In genomic region chr18:25739356-25739755, GRCh38 we compare ENCODE assay signal across 30 cellular contexts.
"Had no signal": no experiment of that assay in that cellular context is flagged by ENCODE, and none has a peak within 500 bp of the region (broad histone marks: within the 10 kb centered on the region; RNA-seq: fewer than 3 reads in every experiment).

No MANE protein-coding gene starts in this region.

- H3K27ac ChIP-seq: dorsolateral prefrontal cortex, epithelial cell of prostate, esophagus muscularis mucosa, foreskin keratinocyte, gastroesophageal sphincter, ovary, right lobe of liver, thoracic aorta, tibial nerve, upper lobe of left lung, uterus had no signal

- H3K4me1 ChIP-seq: esophagus muscularis mucosa, gastroesophageal sphincter, right lobe of liver, upper lobe of left lung, uterus had no signal

- FAIRE-seq: colon, small intestine had no signal

- H3K27me3 Mint-ChIP-seq: memory B cell had no signal

- H3K9me3 Mint-ChIP-seq: endodermal cell; memory B cell; mesothelial cell of epicardium; nephron; stimulated activated naive B cell treated with anti-CD40 and anti-IgM and Interleukin-4, amounts not matched to agents 10 μg/mL and 1 μg/mL and 100 μg/mL, for 72 hours; stimulated activated naive CD8-positive, alpha-beta T cell treated with anti-CD3 and anti-CD28 coated beads, Interleukin-15, Interleukin-2, amounts not matched to agents 100 ng/mL and 50 ng/mL, for 24 hours had no signal

- H3K4me1 Mint-ChIP-seq: immature natural killer cell; memory B cell; naive thymus-derived CD4-positive, alpha-beta T cell; stimulated activated naive B cell treated with anti-CD40 and anti-IgM and Interleukin-4, amounts not matched to agents 10 μg/mL and 1 μg/mL and 100 μg/mL, for 72 hours had no signal

- H3K4me3 ChIP-seq: dorsolateral prefrontal cortex, esophagus muscularis mucosa, gastroesophageal sphincter, lung, mucosa of descending colon, ovary, right lobe of liver, thoracic aorta, tibial nerve, upper lobe of left lung, uterus had no signal

- DNase-seq: dorsolateral prefrontal cortex; effector CD8-positive, alpha-beta T cell; endodermal cell; foreskin keratinocyte; hypothalamus; immature natural killer cell; islet precursor cell; kidney glomerular epithelial cell; mucosa of descending colon; naive thymus-derived CD4-positive, alpha-beta T cell; occipital lobe; ovary; right lobe of liver; small intestine; stimulated activated CD4-positive, alpha-beta T cell treated with anti-CD3 and anti-CD28 coated beads, Interleukin-15, amount 100 ng/mL, for 24 hours; stimulated activated CD4-positive, alpha-beta T cell treated with anti-CD3 and anti-CD28 coated beads, Interleukin-2, amount 100 ng/mL, for 48 hours; stimulated activated naive B cell treated with anti-CD40 and anti-IgM and Interleukin-4, amounts not matched to agents 10 μg/mL and 1 μg/mL and 100 μg/mL, for 72 hours; uterus had no signal

- H3K4me3 Mint-ChIP-seq: endodermal cell; immature natural killer cell; memory B cell; mesothelial cell of epicardium; naive thymus-derived CD4-positive, alpha-beta T cell; nephron; stimulated activated naive B cell treated with anti-CD40 and anti-IgM and Interleukin-4, amounts not matched to agents 10 μg/mL and 1 μg/mL and 100 μg/mL, for 72 hours; stimulated activated naive CD8-positive, alpha-beta T cell treated with anti-CD3 and anti-CD28 coated beads, Interleukin-15, Interleukin-2, amounts not matched to agents 100 ng/mL and 50 ng/mL, for 24 hours had no signal

- H3K27me3 ChIP-seq: esophagus muscularis mucosa, foreskin keratinocyte, ovary, right lobe of liver, tibial nerve, upper lobe of left lung, uterus had no signal

- H3K36me3 ChIP-seq: esophagus muscularis mucosa, gastroesophageal sphincter, ovary, right lobe of liver, thoracic aorta, tibial nerve, upper lobe of left lung, uterus had no signal

- H3K27ac Mint-ChIP-seq: endodermal cell; immature natural killer cell; memory B cell; mesothelial cell of epicardium; naive thymus-derived CD4-positive, alpha-beta T cell; stimulated activated naive B cell treated with anti-CD40 and anti-IgM and Interleukin-4, amounts not matched to agents 10 μg/mL and 1 μg/mL and 100 μg/mL, for 72 hours; stimulated activated naive CD8-positive, alpha-beta T cell treated with anti-CD3 and anti-CD28 coated beads, Interleukin-15, Interleukin-2, amounts not matched to agents 100 ng/mL and 50 ng/mL, for 24 hours had no signal

- H3K9me3 ChIP-seq: esophagus muscularis mucosa, mucosa of descending colon, ovary, right lobe of liver, thoracic aorta, tibial nerve, upper lobe of left lung, uterus had no signal

- H3K36me3 Mint-ChIP-seq: immature natural killer cell; memory B cell; mesothelial cell of epicardium; naive thymus-derived CD4-positive, alpha-beta T cell; stimulated activated naive B cell treated with anti-CD40 and anti-IgM and Interleukin-4, amounts not matched to agents 10 μg/mL and 1 μg/mL and 100 μg/mL, for 72 hours had no signal
